Comparison of ENCODE assay signal across 8 cellular contexts in genomic region chr6:170552765-170553685, GRCh38. TPM values are rescaled to one million over a fixed set of nuclear protein-coding genes. Genes with fewer than 3 reads are reported as not detected.
A peak's percentile ranks its signal among the peaks of the same experiment; 100 is the strongest.
DNase-seq lines count a peak whose midpoint lies in the region; TF ChIP-seq lines count a peak whose summit lies in the region.

TSS of gene PSMB1 (minus strand) at chr6:170553307. CDS start at chr6:170553242, 65 bp downstream.

- POLR2A ChIA-PET in HEK293T (lab: Yijun Ruan, JAX) = interaction anchor here (0.7 to 2.6 kb wide), 11 partner anchors 10 to 810 kb away, joined by 3 to 17 read pairs (median 3); partner anchors contain the start of genes DYNLT2, ERMARD and PDCD2

- no peak within 1 kb of the TSS for H3K4me3 Mint-ChIP-seq in activated naive CD4-positive, alpha-beta T cell treated with anti-CD3 and anti-CD28 coated beads for 36 hours

- H3K9me3 Mint-ChIP-seq in activated naive CD4-positive, alpha-beta T cell treated with anti-CD3 and anti-CD28 coated beads for 36 hours = no peaks in the 10 kb centered on the region

- H3K36me3 Mint-ChIP-seq in activated naive CD4-positive, alpha-beta T cell treated with anti-CD3 and anti-CD28 coated beads for 36 hours (ENCODE audit: low read depth) = peaks cover 26% of the 10 kb centered on the region

- H3K4me1 Mint-ChIP-seq in activated naive CD4-positive, alpha-beta T cell treated with anti-CD3 and anti-CD28 coated beads for 36 hours (ENCODE audit: low read depth) = peaks cover 38% of the 10 kb centered on the region

- no peak within 1 kb of the TSS for H3K27ac Mint-ChIP-seq in activated naive CD4-positive, alpha-beta T cell treated with anti-CD3 and anti-CD28 coated beads for 36 hours

- DNase-seq in GM03348 (ENCODE audit: low spot score) (peak; percentile 90), HEK293T (ENCODE audit: extremely low spot score) (peak; percentile 90), MV-4-11 (lab: John Stamatoyannopoulos, UW) (peak; percentile 87), SK-N-DZ (ENCODE audit: low spot score) (peak; percentile 96), germinal center (ENCODE audit: low spot score) (peak; percentile 61), non-pigmented ciliary epithelial cell (ENCODE audit: low read depth) (peak; percentile 78), superior temporal gyrus (ENCODE audit: extremely low spot score) (peak; percentile 99)
- DNase-seq in activated naive CD4-positive, alpha-beta T cell treated with anti-CD3 and anti-CD28 coated beads for 36 hours = peak; percentile 89

- H3K27me3 Mint-ChIP-seq in activated naive CD4-positive, alpha-beta T cell treated with anti-CD3 and anti-CD28 coated beads for 36 hours (ENCODE audit: low read depth) = no peaks in the 10 kb centered on the region

- intact Hi-C loops in activated naive CD4-positive, alpha-beta T cell treated with anti-CD3 and anti-CD28 coated beads for 36 hours (cut with micrococcal nuclease) = loop anchor here (1.0 to 5.0 kb wide), 3 partner anchors 247 to 1341 kb away; partner anchors contain the start of gene FAM120B

- CTCF ChIA-PET in HEK293T (lab: Yijun Ruan, JAX) = interaction anchor here (0.5 kb wide), 1 partner anchor 130 kb away, joined by 5 read pairs; no protein-coding TSS in a partner anchor
- CTCF ChIA-PET in activated naive CD4-positive, alpha-beta T cell treated with anti-CD3 and anti-CD28 coated beads for 36 hours (lab: Charles Lee) = interaction anchor here (0.6 to 0.9 kb wide), 4 partner anchors 16 to 36 kb away, joined by 3 to 6 read pairs (median 4); no protein-coding TSS in a partner anchor

TF ChIP-seq in HEK293T, 16 proteins besides CTCF, POLR2A, EP300 and RAD21:
- peak; percentile 58; the same call in 1 of the 2 replicates for TF ChIP-seq NFRKB (IDR thresholded peaks at IDR 0.05)
- TF ChIP-seq HDGF (IDR thresholded peaks at IDR 0.05; ENCODE audit: borderline replicate concordance) = no peak
- TF ChIP-seq ELF4 (IDR thresholded peaks at IDR 0.05) = peak; percentile 86
- TF ChIP-seq L3MBTL2 (conservative IDR thresholded peaks at IDR 0.05) = 0 out of 2 replicates have a peak, but pooled peaks have one; percentile 51
TF ChIP-seq in HEK293T: peak in this region for 3.

RNA-seq across cellular contexts. Expression of gene PSMB1, which starts in this region (rescaled TPM):
- polyA plus RNA-seq in SK-N-DZ (2014; cell fraction: cytosol; rRNA removed) = 674 and 683 TPM in 2 replicates
- 334 and 358 TPM in 2 replicates for polyA plus RNA-seq in SK-N-DZ (2014; cell fraction: nucleus; rRNA removed)
- 100 to 1,000 TPM; 236 to 252 TPM for total RNA-seq in activated naive CD4-positive, alpha-beta T cell treated with anti-CD3 and anti-CD28 coated beads for 36 hours

Comparison
In these comparisons a context has a peak if more than half of its experiments do, and no peak if none do; other contexts are left out.
1. Peak in every context shown above with its lines: DNase-seq.